ENCODE assay signal across 26 cellular contexts in genomic region chr17:73694491-73694890, GRCh38. TPM values are rescaled to one million over a fixed set of nuclear protein-coding genes. Genes with fewer than 3 reads are reported as not detected.
DNase-seq lines count a peak whose midpoint lies in the region; ATAC-seq, FAIRE-seq and TF ChIP-seq lines count a peak whose summit lies in the region.
"Had no signal": no experiment of that assay in that cellular context is flagged by ENCODE, and none has a peak within 500 bp of the region (broad histone marks: within the 10 kb centered on the region; RNA-seq: fewer than 3 reads in every experiment).

No MANE protein-coding gene starts in this region.

- WGBS in heart left ventricle, 4 donors = 61 to 93% (median 85%) methylated on average over 2 of the region's 2 CpGs

- H3K4me1 Mint-ChIP-seq in osteocyte (ENCODE audit: unreplicated experiment) = no peaks in the 10 kb centered on the region
- H3K4me1 Mint-ChIP-seq: CD4-positive, alpha-beta memory T cell; CD8-positive, alpha-beta memory T cell had no signal

- H3K4me3 Mint-ChIP-seq in osteocyte (ENCODE audit: unreplicated experiment) = no peak overlapping the region
- H3K4me3 Mint-ChIP-seq: CD14-positive monocyte; CD4-positive, CD25-positive, alpha-beta regulatory T cell; CD8-positive, alpha-beta memory T cell had no signal

- peak; percentile 37 for FAIRE-seq in urothelium cell line (lab: Jason Lieb, UNC)
- FAIRE-seq: A204.1, GM12878, GM12892, GM18507 had no signal

- TF ChIP-seq CTCF in osteocyte (IDR thresholded peaks at IDR 0.05) (no peak), heart left ventricle (IDR thresholded peaks at IDR 0.05) (no peak)

- no peak for ATAC-seq in heart left ventricle
- ATAC-seq: GM12878 had no signal

- H3K27me3 Mint-ChIP-seq in osteocyte (ENCODE audit: unreplicated experiment) = peaks cover 16% of the 10 kb centered on the region
- H3K27me3 Mint-ChIP-seq: CD4-positive, CD25-positive, alpha-beta regulatory T cell had no signal

- no peaks in the 10 kb centered on the region for H3K36me3 Mint-ChIP-seq in osteocyte (ENCODE audit: unreplicated experiment)
- H3K36me3 Mint-ChIP-seq: CD4-positive, alpha-beta memory T cell; CD4-positive, CD25-positive, alpha-beta regulatory T cell; CD8-positive, alpha-beta memory T cell had no signal

- no peak overlapping the region for H3K27ac ChIP-seq in heart left ventricle
- H3K27ac ChIP-seq: BLaER1 had no signal

- H3K9me3 Mint-ChIP-seq in osteocyte (ENCODE audit: unreplicated experiment) = peaks cover 4% of the 10 kb centered on the region
- H3K9me3 Mint-ChIP-seq: CD8-positive, alpha-beta memory T cell had no signal

- H3K9me3 ChIP-seq in heart left ventricle = no peaks in the 10 kb centered on the region
- H3K9me3 ChIP-seq: BE2C, BLaER1 had no signal

- TF ChIP-seq POLR2A in heart left ventricle (IDR thresholded peaks at IDR 0.05) = no peak

- H3K4me1 ChIP-seq in heart left ventricle = no peaks in the 10 kb centered on the region

- intact Hi-C loops in heart left ventricle (cut with DNase I) = no loop called here

- H3K36me3 ChIP-seq in heart left ventricle = no peaks in the 10 kb centered on the region
- H3K36me3 ChIP-seq: BE2C, BLaER1 had no signal

- no peak overlapping the region for H3K4me3 ChIP-seq in heart left ventricle
- H3K4me3 ChIP-seq: BLaER1, GM12878 had no signal

- H3K27me3 ChIP-seq in heart left ventricle = peaks cover 0 to 10% (median 0%) of the 10 kb centered on the region in 9 donors
- H3K27me3 ChIP-seq: BE2C, BLaER1 had no signal

- peak; percentile 17 for DNase-seq in activated effector memory CD4-positive, alpha-beta T cell treated with anti-CD3 and anti-CD28 coated beads, Interleukin-2, amount 50 U/mL, for 16 hours
- DNase-seq in activated effector memory CD4-positive, alpha-beta T cell treated with Interleukin-2 at 50 U/mL for 16 hours = no peak
- DNase-seq in osteocyte (ENCODE audit: extremely low spot score, unreplicated experiment) (peak; percentile 60), urothelium cell line (ENCODE audit: low spot score) (no peak), Kasumi-1 (lab: John Stamatoyannopoulos, UW) (no peak), heart left ventricle (no peak)
- DNase-seq: 8988T; ACHN; BE2C; C1 segment of cervical spinal cord; CD4-positive, alpha-beta memory T cell; CD4-positive, CD25-positive, alpha-beta regulatory T cell; CD8-positive, alpha-beta memory T cell; DMS 273 treated with DMSO at 0.1 percent for 48 hours; DMS153; DMS53; DMS79; DND-41; EL; GDM1 had no signal

- no peak overlapping the region for H3K27ac Mint-ChIP-seq in osteocyte (ENCODE audit: unreplicated experiment)
- H3K27ac Mint-ChIP-seq: CD14-positive monocyte; CD4-positive, alpha-beta memory T cell; CD4-positive, CD25-positive, alpha-beta regulatory T cell; CD8-positive, alpha-beta memory T cell had no signal

RNA-seq across cellular contexts. Expression of gene SDK2, which starts 50.2 kb away (rescaled TPM):
- total RNA-seq in osteocyte = 16.5 and 19.4 TPM in 2 replicates
- 1 to 10 TPM; 1.5 to 4.0 (median 2.6) TPM for total RNA-seq in heart left ventricle
- 1 to 10 TPM in 1 of 2 donors, under 1 TPM in 1; 0.84 to 2.6 TPM for polyA plus RNA-seq in heart left ventricle
- polyA plus RNA-seq: CD14-positive monocyte had no signal

Comparison
In these comparisons a context has a peak if more than half of its experiments do, and no peak if none do; other contexts are left out.
1. DNase-seq: peak in activated effector memory CD4-positive, alpha-beta T cell treated with anti-CD3 and anti-CD28 coated beads, Interleukin-2, amount 50 U/mL, for 16 hours (single experiment) and osteocyte (single experiment); none in activated effector memory CD4-positive, alpha-beta T cell treated with Interleukin-2 at 50 U/mL for 16 hours (single experiment), urothelium cell line (single experiment), Kasumi-1 (0 of 2) and heart left ventricle (0 of 5).